ENCODE assay signal across 11 cellular contexts in genomic region chr16:28202147-28202746, GRCh38. TPM values are rescaled to one million over a fixed set of nuclear protein-coding genes. Genes with fewer than 3 reads are reported as not detected.
DNase-seq lines count a peak whose midpoint lies in the region; ATAC-seq and TF ChIP-seq lines count a peak whose summit lies in the region.
"Had no signal": no experiment of that assay in that cellular context is flagged by ENCODE, and none has a peak within 500 bp of the region (broad histone marks: within the 10 kb centered on the region; RNA-seq: fewer than 3 reads in every experiment).

No MANE protein-coding gene starts in this region.

- H4K20me1 ChIP-seq in GM23338 (replicated peaks; ENCODE audit: insufficient read depth) = peaks cover 69% of the 10 kb centered on the region

- no peaks in the 10 kb centered on the region for H3K9me2 ChIP-seq in GM23338 (ENCODE audit: insufficient read depth)

- DNase-seq in CD1c-positive myeloid dendritic cell (ENCODE audit: extremely low spot score) (peak; percentile 77), GM23338 (ENCODE audit: low spot score) (peak; percentile 68), WTC11 (ENCODE audit: low spot score) (no peak), iPS-NIHi7 (ENCODE audit: extremely low spot score) (peak; percentile 30), hepatic stellate cell (ENCODE audit: low spot score) (no peak), caudate nucleus (lab: John Stamatoyannopoulos, UW) (no peak), foreskin fibroblast (no peak)
- DNase-seq: NCI-H1930 had no signal

- H3K4me3 ChIP-seq in GM23338 (no peak overlapping the region), foreskin fibroblast (ENCODE audit: low read depth in 1 of 2, low read length in 2 of 2) (no peak overlapping the region)
- H3K4me3 ChIP-seq: adrenal gland had no signal

- no peak overlapping the region for H3K27ac Mint-ChIP-seq in GM23338
- H3K27ac Mint-ChIP-seq in WTC11 = peak overlapping the region; percentile 8; the same call in 1 of the 2 replicates
- H3K27ac Mint-ChIP-seq: mesothelial cell of epicardium had no signal

- TF ChIP-seq CTCF in GM23338 (conservative IDR thresholded peaks at IDR 0.05; ENCODE audit: low read depth in 2 of 2) = peak; percentile 49 to 50
- TF ChIP-seq CTCF in WTC11 (IDR thresholded peaks at IDR 0.05) = no peak
- no peak for TF ChIP-seq CTCF in foreskin fibroblast (IDR thresholded peaks at IDR 0.05; ENCODE audit: low read depth, low read length)

- H3K4me1 Mint-ChIP-seq in GM23338 (peaks cover 6% of the 10 kb centered on the region; the same call in 1 of the 3 replicates), WTC11 (no peaks in the 10 kb centered on the region)
- H3K4me1 Mint-ChIP-seq: mesothelial cell of epicardium had no signal

- peaks cover 11% of the 10 kb centered on the region; the same call in 1 of the 2 replicates for H3K36me3 ChIP-seq in GM23338 (ENCODE audit: insufficient read depth)

- no peak overlapping the region for H2AFZ ChIP-seq in GM23338

- POLR2A ChIA-PET in WTC11 (lab: Charles Lee) = interaction anchor here (0.6 to 0.7 kb wide), 2 partner anchors 8 to 31 kb away, joined by 3 read pairs; no protein-coding TSS in a partner anchor

- CTCF ChIA-PET in WTC11 (lab: Charles Lee) = interaction anchor here (0.5 to 1.3 kb wide), 13 partner anchors 9 to 348 kb away, joined by 3 to 12 read pairs (median 3); partner anchors contain the start of gene XPO6

- ATAC-seq in GM23338 (peak; percentile 51), WTC11 (no peak), HG02852 (IDR thresholded peaks at IDR 0.05; ENCODE audit: unreplicated experiment) (no peak)

- H3K36me3 Mint-ChIP-seq in GM23338 (ENCODE audit: low read depth) (peaks cover 42% of the 10 kb centered on the region), WTC11 (peaks cover 28% of the 10 kb centered on the region)

- no peaks in the 10 kb centered on the region for H3K27me3 ChIP-seq in GM23338 (ENCODE audit: insufficient read depth)
- H3K27me3 ChIP-seq: adrenal gland had no signal

- H3K4me2 ChIP-seq in GM23338 = no peak overlapping the region

- H3K4me1 ChIP-seq in GM23338 (ENCODE audit: insufficient read depth) = no peaks in the 10 kb centered on the region

- H3K9me3 Mint-ChIP-seq in GM23338 (no peaks in the 10 kb centered on the region), WTC11 (no peaks in the 10 kb centered on the region)
- H3K9me3 Mint-ChIP-seq: mesothelial cell of epicardium had no signal

- H3K4me3 Mint-ChIP-seq in GM23338 = no peak overlapping the region
- H3K4me3 Mint-ChIP-seq in WTC11 = no peak overlapping the region
- H3K4me3 Mint-ChIP-seq: mesothelial cell of epicardium had no signal

- peaks cover 100% of the 10 kb centered on the region for H3K79me2 ChIP-seq in GM23338 (replicated peaks; ENCODE audit: insufficient read depth)

- H3K27ac ChIP-seq in GM23338 (ENCODE audit: low read depth) = no peak overlapping the region
- no peak overlapping the region for H3K27ac ChIP-seq in caudate nucleus (ENCODE audit: low read depth, low read length)
- H3K27ac ChIP-seq: adrenal gland had no signal

- peaks cover 1% of the 10 kb centered on the region for H3K27me3 Mint-ChIP-seq in GM23338 (ENCODE audit: insufficient read depth, low read depth, poor library complexity)
- H3K27me3 Mint-ChIP-seq in WTC11 (ENCODE audit: low read depth) = no peaks in the 10 kb centered on the region

- H3F3A ChIP-seq in GM23338 (replicated peaks; ENCODE audit: low read depth) = 0 out of 2 replicates have a peak, but pooled peaks cover 3% of the 10 kb centered on the region

TF ChIP-seq in GM23338, 12 proteins besides CTCF, POLR2A, EP300 and RAD21 (continues in another document):
- TF ChIP-seq ETS1 (IDR thresholded peaks at IDR 0.05) = no peak

TF ChIP-seq in WTC11, 78 proteins besides CTCF, POLR2A, EP300 and RAD21 (continues in another document):
- TF ChIP-seq E2F1 (CRISPR knock-in tag; IDR thresholded peaks at IDR 0.05) (no peak), ZNF263 (CRISPR knock-in tag; IDR thresholded peaks at IDR 0.05; ENCODE audit: low read depth) (no peak), ATF6 (CRISPR knock-in tag; IDR thresholded peaks at IDR 0.05) (no peak), E2F4 (CRISPR knock-in tag; IDR thresholded peaks at IDR 0.05; ENCODE audit: borderline replicate concordance, low read depth) (no peak), MXD4 (CRISPR knock-in tag; IDR thresholded peaks at IDR 0.05; ENCODE audit: borderline replicate concordance) (no peak), ZNF396 (CRISPR knock-in tag; IDR thresholded peaks at IDR 0.05; ENCODE audit: borderline replicate concordance) (no peak), ZNF425 (CRISPR knock-in tag; conservative IDR thresholded peaks at IDR 0.05) (no peak), AFF4 (CRISPR knock-in tag; IDR thresholded peaks at IDR 0.05; ENCODE audit: borderline replicate concordance) (no peak)

RNA-seq across cellular contexts. Expression of gene XPO6, which starts 9.5 kb away (rescaled TPM):
- 116 and 178 TPM in 2 replicates for total RNA-seq in GM23338 (2014; rRNA removed; shearing (Covaris generic))
- 83.9 and 89.8 TPM in 2 replicates for polyA plus RNA-seq in GM23338 (2016; fragmentation: Nextera tagmentation; extraction: Ambion mirVana)
- 125 to 160 TPM (median 133 TPM) in 3 replicates for total RNA-seq in WTC11 (2021)

Comparison
In these comparisons a context has a peak if more than half of its experiments do, and no peak if none do; other contexts are left out.
1. DNase-seq: peak in CD1c-positive myeloid dendritic cell (single experiment), GM23338 (single experiment) and iPS-NIHi7 (single experiment); none in WTC11 (single experiment), hepatic stellate cell (single experiment), caudate nucleus (0 of 61) and foreskin fibroblast (0 of 2).
2. CTCF ChIP-seq: peak in GM23338 (2 of 2); none in WTC11 (single experiment) and foreskin fibroblast (single experiment).